ENCODE assay signal across 9 cellular contexts in the genomic region with DNA sequence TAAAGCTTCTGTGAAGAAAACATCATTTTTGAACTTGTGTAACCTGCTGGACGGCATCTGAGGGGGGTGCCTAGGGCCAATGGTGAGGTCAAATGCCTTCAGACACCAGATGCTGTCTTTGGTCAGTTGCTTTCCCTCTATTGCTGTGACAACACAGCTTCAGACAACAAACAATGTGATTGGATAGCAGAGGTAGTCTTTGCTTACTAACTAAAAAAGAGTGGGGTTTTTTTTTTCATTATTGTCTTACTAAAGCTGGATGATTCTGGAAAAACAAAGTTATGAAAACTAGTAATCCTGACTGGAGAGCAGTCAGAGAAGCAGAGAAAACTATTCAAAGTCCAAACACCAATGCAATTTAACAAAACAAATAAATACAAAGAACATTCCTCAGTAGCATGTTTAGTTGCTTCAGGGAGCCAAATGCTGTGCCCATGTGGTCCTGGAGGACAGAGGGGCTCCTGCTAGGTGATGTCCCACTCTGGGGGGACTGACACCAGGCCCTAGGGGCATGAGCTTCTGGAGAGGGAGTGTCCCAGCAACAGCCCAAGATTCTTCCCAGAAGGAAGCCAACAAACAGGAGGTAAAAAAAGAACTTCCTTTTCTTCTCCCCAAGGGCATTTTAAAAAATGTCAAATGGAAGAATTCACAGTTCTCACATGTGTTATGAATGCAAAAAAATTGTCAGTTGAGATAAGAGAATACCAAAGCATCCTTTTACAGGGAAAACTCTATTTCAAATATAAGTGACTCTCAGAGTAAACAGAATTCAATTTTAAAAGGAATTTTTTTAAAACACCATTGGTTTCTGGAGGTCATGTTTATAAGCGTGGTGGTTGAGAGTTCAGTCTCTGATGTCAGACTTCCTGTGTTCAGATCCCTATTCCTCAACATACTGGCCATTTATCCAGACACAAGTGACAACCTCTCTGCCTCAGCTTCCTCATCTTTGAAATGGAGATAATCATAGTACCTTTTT.
DNase-seq lines count a peak whose midpoint lies in the region; ATAC-seq and TF ChIP-seq lines count a peak whose summit lies in the region.
"Had no signal": no experiment of that assay in that cellular context is flagged by ENCODE, and none has a peak within 500 bp of the region (broad histone marks: within the 10 kb centered on the region; RNA-seq: fewer than 3 reads in every experiment).

No MANE protein-coding gene starts in this region.

- no peak for TF ChIP-seq CTCF in dorsolateral prefrontal cortex (IDR thresholded peaks at IDR 0.05 in 54 of 56, conservative IDR thresholded peaks at IDR 0.05 in 2 of 56; ENCODE audit: low read depth in 1 of 56, partially characterized antibody in 56 of 56)
- no peak for TF ChIP-seq CTCF in mucosa of descending colon (IDR thresholded peaks at IDR 0.05)
- no peak for TF ChIP-seq CTCF in vagina (IDR thresholded peaks at IDR 0.05)

- CTCF ChIA-PET in activated naive CD4-positive, alpha-beta T cell treated with anti-CD3 and anti-CD28 coated beads, Interleukin-2, amount 10 ng/mL, durations not matched to agents 7 days and 5 days (lab: Charles Lee) = interaction anchor here (1.1 kb wide), 1 partner anchor 265 kb away, joined by 3 read pairs; no protein-coding TSS in a partner anchor

- peak; percentile 37 for ATAC-seq in mucosa of descending colon
- no peak for ATAC-seq in GM19397 (IDR thresholded peaks at IDR 0.05; ENCODE audit: unreplicated experiment)

- H3K36me3 ChIP-seq in mucosa of descending colon (ENCODE audit: low read depth) (no peaks in the 10 kb centered on the region), vagina (no peaks in the 10 kb centered on the region)

- H3K27me3 ChIP-seq in dorsolateral prefrontal cortex (no peaks in the 10 kb centered on the region), vagina (no peaks in the 10 kb centered on the region)

- intact Hi-C loops in dorsolateral prefrontal cortex (cut with DNase I) = loop anchor here (5.0 to 10.0 kb wide), 2 partner anchors 95 to 183 kb away; a partner anchor contains a TSS
- intact Hi-C loops in mucosa of descending colon (cut with DNase I, micrococcal nuclease) = no loop called here
- intact Hi-C loops in vagina (cut with DNase I) = no loop called here

- H3K9me3 ChIP-seq in mucosa of descending colon (no peaks in the 10 kb centered on the region), vagina (no peaks in the 10 kb centered on the region)

- H3K4me1 Mint-ChIP-seq in activated naive CD4-positive, alpha-beta T cell treated with anti-CD3 and anti-CD28 coated beads, Interleukin-2, amount 10 ng/mL, durations not matched to agents 7 days and 5 days = no peaks in the 10 kb centered on the region

- H3K4me1 ChIP-seq in mucosa of descending colon (ENCODE audit: low read depth) (no peaks in the 10 kb centered on the region), vagina (peaks cover 25% of the 10 kb centered on the region)

- peaks cover 47% of the 10 kb centered on the region for H3K36me3 Mint-ChIP-seq in activated naive CD4-positive, alpha-beta T cell treated with anti-CD3 and anti-CD28 coated beads, Interleukin-2, amount 10 ng/mL, durations not matched to agents 7 days and 5 days

- DNase-seq in activated naive CD4-positive, alpha-beta T cell treated with anti-CD3 and anti-CD28 coated beads, Interleukin-2, amount 10 ng/mL, durations not matched to agents 7 days and 5 days = no peak
- DNase-seq in activated naive CD4-positive, alpha-beta T cell treated with Interleukin-2 at 50 U/mL for 16 hours = no peak
- no peak for DNase-seq in dorsolateral prefrontal cortex
- no peak for DNase-seq in mucosa of descending colon
- no peak for DNase-seq in vagina (ENCODE audit: extremely low spot score in 2 of 2)
- DNase-seq in DMS153 treated with DMSO at 0.1 percent for 48 hours (lab: John Stamatoyannopoulos, UW; ENCODE audit: unreplicated experiment) = no peak
- DNase-seq in nucleus accumbens (lab: John Stamatoyannopoulos, UW) = no peak
- DNase-seq: stimulated activated CD4-positive, alpha-beta T cell treated with anti-CD3 and anti-CD28 coated beads, Interleukin-2, amount 100 ng/mL, for 24 hours had no signal

- H3K27ac ChIP-seq in dorsolateral prefrontal cortex = peak overlapping the region in 56 of 59 donors; percentile 2 to 88 (median 67)
- H3K27ac ChIP-seq in vagina = peak overlapping the region; percentile 60

- no peak overlapping the region for H3K4me3 Mint-ChIP-seq in activated naive CD4-positive, alpha-beta T cell treated with anti-CD3 and anti-CD28 coated beads, Interleukin-2, amount 10 ng/mL, durations not matched to agents 7 days and 5 days

- H3K4me3 ChIP-seq in dorsolateral prefrontal cortex = no peak overlapping the region
- H3K4me3 ChIP-seq in mucosa of descending colon = no peak overlapping the region
- no peak overlapping the region for H3K4me3 ChIP-seq in vagina

- H3K9me3 Mint-ChIP-seq in activated naive CD4-positive, alpha-beta T cell treated with anti-CD3 and anti-CD28 coated beads, Interleukin-2, amount 10 ng/mL, durations not matched to agents 7 days and 5 days = no peaks in the 10 kb centered on the region

- no peaks in the 10 kb centered on the region for H3K27me3 Mint-ChIP-seq in activated naive CD4-positive, alpha-beta T cell treated with anti-CD3 and anti-CD28 coated beads, Interleukin-2, amount 10 ng/mL, durations not matched to agents 7 days and 5 days

- TF ChIP-seq POLR2A in vagina (IDR thresholded peaks at IDR 0.05) = no peak

- peak overlapping the region; percentile 52 for H3K27ac Mint-ChIP-seq in activated naive CD4-positive, alpha-beta T cell treated with anti-CD3 and anti-CD28 coated beads, Interleukin-2, amount 10 ng/mL, durations not matched to agents 7 days and 5 days

Comparison
In these comparisons a context has a peak if more than half of its experiments do, and no peak if none do; other contexts are left out.
1. intact Hi-C loops: an anchor here in dorsolateral prefrontal cortex (5.0 to 10.0 kb wide); none called in mucosa of descending colon and vagina.